ENCODE assay signal across 8 cellular contexts in the genomic region with DNA sequence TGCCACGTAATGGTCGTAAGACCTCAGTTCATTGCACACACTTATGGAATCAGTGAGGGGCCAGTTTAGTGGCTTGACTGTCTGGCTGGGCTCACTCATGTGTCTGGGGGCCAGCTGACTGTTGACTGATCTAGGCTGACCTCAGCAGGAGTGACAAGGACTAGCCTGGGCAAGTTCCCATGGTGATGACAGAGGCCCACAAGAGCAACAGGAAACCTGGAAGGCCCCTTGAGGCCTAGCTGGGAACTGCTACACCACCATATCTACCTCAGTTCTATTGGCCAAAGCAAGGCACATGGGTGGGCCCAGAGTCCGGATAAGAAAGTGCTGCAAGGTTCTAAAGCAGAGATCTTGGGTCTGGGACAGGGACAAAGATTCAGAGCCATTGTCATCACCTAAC. TPM values are rescaled to one million over a fixed set of nuclear protein-coding genes. Genes with fewer than 3 reads are reported as not detected.
DNase-seq lines count a peak whose midpoint lies in the region; ATAC-seq, FAIRE-seq and TF ChIP-seq lines count a peak whose summit lies in the region.

No MANE protein-coding gene starts in this region.

- H3K4me1 ChIP-seq in A549, result no peaks in the 10 kb centered on the region

- peak overlapping the region in 1 of 2 experiments; percentile 60; a peak in 3 of 6 replicates for H3K27ac ChIP-seq in A549

- CTCF ChIA-PET in A549 (lab: Yijun Ruan, JAX), result interaction anchor here (0.8 to 1.2 kb wide), 2 partner anchors 10 to 237 kb away, joined by 3 to 4 read pairs; no protein-coding TSS in a partner anchor

- no peaks in the 10 kb centered on the region for H3K9me3 ChIP-seq in A549

- TF ChIP-seq EP300 in A549 (IDR thresholded peaks at IDR 0.05), result no peak

- H3K4me2 ChIP-seq in A549, result no peak overlapping the region

- no peak for TF ChIP-seq RAD21 in A549 (conservative IDR thresholded peaks at IDR 0.05 in 1 of 2, IDR thresholded peaks at IDR 0.05 in 1 of 2)

- ATAC-seq in A549 (peak; percentile 64 to 92; a peak in 4 of 6 replicates), HG03378 (IDR thresholded peaks at IDR 0.05; ENCODE audit: unreplicated experiment) (peak; percentile 70), GM18505 (IDR thresholded peaks at IDR 0.05; ENCODE audit: unreplicated experiment) (no peak)

- WGBS in A549 (ENCODE audit: missing lambda C conversion rate), result 82% methylated on average over 3 of the region's 3 CpGs

- TF ChIP-seq POLR2A in A549 (IDR thresholded peaks at IDR 0.05; ENCODE audit: low read length) (no peak), GM18505 (IDR thresholded peaks at IDR 0.05; ENCODE audit: borderline replicate concordance, extremely low read depth, insufficient read depth, insufficient read length) (no peak)

- FAIRE-seq in A549 (lab: Jason Lieb, UNC), result no peak

- TF ChIP-seq CTCF in A549 (IDR thresholded peaks at IDR 0.05), result no peak
- TF ChIP-seq CTCF in GM10266 (IDR thresholded peaks at IDR 0.05; ENCODE audit: control insufficient read depth, insufficient read depth, low read depth, missing control alignments), result peak; percentile 14
- TF ChIP-seq CTCF in fibroblast of villous mesenchyme (IDR thresholded peaks at IDR 0.05; ENCODE audit: insufficient read depth, low read depth, low read length), result peak; percentile 30

- POLR2A ChIA-PET in A549 (lab: Yijun Ruan, JAX), result no interaction called here

- H3K4me3 ChIP-seq in A549 (no peak overlapping the region), fibroblast of villous mesenchyme (ENCODE audit: low read depth, low read length) (no peak overlapping the region)

- DNase-seq in A549 (ENCODE audit: low read depth in 1 of 2, low spot score in 1 of 2) (peak; percentile 66 to 77), GM10266 (ENCODE audit: extremely low spot score) (peak; percentile 76), RKO (ENCODE audit: low spot score) (peak; percentile 83), fibroblast of villous mesenchyme (ENCODE audit: low read depth) (no peak), cortex of kidney (lab: John Stamatoyannopoulos, UW) (no peak), medulla oblongata (ENCODE audit: extremely low spot score) (no peak)

TF ChIP-seq in A549, 52 proteins besides CTCF, POLR2A, EP300 and RAD21:
- TF ChIP-seq KDM1A (IDR thresholded peaks at IDR 0.05; ENCODE audit: low read depth) (no peak), TP53 (CRISPR knock-in tag; IDR thresholded peaks at IDR 0.05) (peak; percentile 29; the same call in 1 of the 2 replicates), CBX8 (IDR thresholded peaks at IDR 0.05) (no peak)
- TF ChIP-seq, protein P1, sequence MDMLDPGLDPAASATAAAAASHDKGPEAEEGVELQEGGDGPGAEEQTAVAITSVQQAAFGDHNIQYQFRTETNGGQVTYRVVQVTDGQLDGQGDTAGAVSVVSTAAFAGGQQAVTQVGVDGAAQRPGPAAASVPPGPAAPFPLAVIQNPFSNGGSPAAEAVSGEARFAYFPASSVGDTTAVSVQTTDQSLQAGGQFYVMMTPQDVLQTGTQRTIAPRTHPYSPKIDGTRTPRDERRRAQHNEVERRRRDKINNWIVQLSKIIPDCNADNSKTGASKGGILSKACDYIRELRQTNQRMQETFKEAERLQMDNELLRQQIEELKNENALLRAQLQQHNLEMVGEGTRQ (IDR thresholded peaks at IDR 0.05), result peak; percentile 57; the same call in 1 of the 2 replicates

RNA-seq across cellular contexts. Expression of a gene that starts 21.3 kb away (rescaled TPM):
- polyA plus RNA-seq in A549 (2011; rRNA removed) (0.05 TPM in 1 of 2 replicates, not detected in the other), A549 (2017; fragmentation: RNase III; extraction: RNeasy Plus Mini Kit Qiagen cat#74134 plus additional on column Dnase treatment) (not detected in 3 replicates)
- polyA plus RNA-seq in A549 (2012; cell fraction: cytosol; rRNA removed), result 0.07 and 0.12 TPM in 2 replicates
- polyA plus RNA-seq in A549 (2012; cell fraction: nucleus; rRNA removed), result 0.05 and 0.10 TPM in 2 replicates
- not detected in 2 replicates for polyA minus RNA-seq in A549 (2011; rRNA and poly(A)+ RNA removed)
- total RNA-seq in fibroblast of villous mesenchyme, result 1.9 and 5.6 TPM in 2 replicates

Comparison
In these comparisons a context has a peak if more than half of its experiments do, and no peak if none do; other contexts are left out.
1. DNase-seq: peak in A549 (2 of 2), GM10266 (single experiment) and RKO (single experiment); none in fibroblast of villous mesenchyme (single experiment), cortex of kidney (single experiment) and medulla oblongata (single experiment).